In the genomic region with DNA sequence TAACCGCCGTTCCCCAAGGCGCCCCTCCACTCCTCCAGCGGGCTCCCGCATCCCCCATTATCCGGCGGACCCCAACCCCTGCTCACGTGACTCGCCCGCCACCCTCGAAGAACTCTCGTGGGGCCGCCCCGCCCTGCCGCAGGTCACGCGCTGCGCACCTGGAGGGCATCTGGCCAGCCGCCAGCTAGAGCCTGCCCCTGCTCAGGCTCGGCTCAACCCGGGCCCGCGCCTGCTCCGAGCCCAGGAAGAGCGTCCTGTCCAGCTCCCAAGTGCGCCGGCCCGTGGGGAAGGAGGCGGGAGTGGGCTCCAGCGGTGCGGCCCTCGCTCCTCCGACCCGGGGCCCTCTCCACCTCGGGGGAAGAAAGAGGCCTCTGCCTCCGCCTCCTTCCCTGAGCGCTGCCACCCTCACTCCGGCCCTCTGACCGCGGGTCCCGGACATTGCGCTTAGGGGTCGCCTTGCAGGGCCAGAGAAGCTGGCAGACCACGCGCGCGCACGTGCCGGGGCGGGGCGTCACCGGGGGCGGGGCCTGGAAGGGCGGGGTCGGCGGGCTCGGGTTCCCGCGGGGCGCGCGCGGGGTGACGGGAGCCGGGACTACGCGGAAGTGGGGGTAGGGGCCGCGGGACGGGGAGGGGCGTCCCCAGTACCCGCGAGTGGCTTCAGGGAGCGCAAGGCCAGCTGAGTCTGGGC, we compare ENCODE assay signal across 1 cellular context.
TF ChIP-seq lines count a peak whose summit lies in the region.

No MANE protein-coding gene starts in this region.

TF ChIP-seq in HEK293, 187 proteins besides CTCF, POLR2A, EP300 and RAD21 (continued from another document):
- TF ChIP-seq ZNF449 (tag by site-specific recombination; IDR thresholded peaks at IDR 0.05) (peak; percentile 84; the same call in 1 of the 2 replicates), GLIS2 (tag by site-specific recombination; IDR thresholded peaks at IDR 0.05) (peak; percentile 100), ZNF76 (tag by site-specific recombination; IDR thresholded peaks at IDR 0.05; ENCODE audit: borderline replicate concordance, low read depth) (peak; percentile 44; the same call in 1 of the 2 replicates), ZNF768 (tag by site-specific recombination; IDR thresholded peaks at IDR 0.05) (no peak; the same call in 1 of the 2 replicates), ZNF645 (tag by site-specific recombination; IDR thresholded peaks at IDR 0.05) (peak; percentile 55; the same call in 1 of the 2 replicates), ZNF501 (tag by site-specific recombination; IDR thresholded peaks at IDR 0.05) (peak; percentile 92), ZNF670 (tag by site-specific recombination; IDR thresholded peaks at IDR 0.05; ENCODE audit: low read depth) (no peak), ZNF600 (tag by site-specific recombination; IDR thresholded peaks at IDR 0.05) (peak; percentile 98), ZNF239 (tag by site-specific recombination; IDR thresholded peaks at IDR 0.05) (0 out of 2 replicates have a peak, but pooled peaks have one; percentile 52), ZNF391 (tag by site-specific recombination; IDR thresholded peaks at IDR 0.05; ENCODE audit: borderline replicate concordance, low read depth) (peak; percentile 89; the same call in 1 of the 2 replicates), OVOL3 (tag by site-specific recombination; IDR thresholded peaks at IDR 0.05) (no peak), ZNF654 (tag by site-specific recombination; IDR thresholded peaks at IDR 0.05; ENCODE audit: low read depth) (no peak), ZNF26 (tag by site-specific recombination; IDR thresholded peaks at IDR 0.05) (no peak), ZBTB8A (tag by site-specific recombination; IDR thresholded peaks at IDR 0.05) (peak; percentile 57), ZSCAN4 (tag by site-specific recombination; IDR thresholded peaks at IDR 0.05) (0 out of 2 replicates have a peak, but pooled peaks have one; percentile 29), ZNF292 (tag by site-specific recombination; IDR thresholded peaks at IDR 0.05; ENCODE audit: borderline replicate concordance, low read depth) (no peak), ZBTB10 (tag by site-specific recombination; IDR thresholded peaks at IDR 0.05) (peak; percentile 99), KLF1 (tag by site-specific recombination; IDR thresholded peaks at IDR 0.05) (peak; percentile 82), SCRT2 (tag by site-specific recombination; IDR thresholded peaks at IDR 0.05) (peak; percentile 46), ZNF248 (tag by site-specific recombination; IDR thresholded peaks at IDR 0.05) (no peak), ZNF423 (tag by site-specific recombination; IDR thresholded peaks at IDR 0.05) (peak; percentile 78), ZFHX2 (tag by site-specific recombination; conservative IDR thresholded peaks at IDR 0.05) (peak; percentile 69), ZNF155 (tag by site-specific recombination; IDR thresholded peaks at IDR 0.05) (no peak), ZNF416 (tag by site-specific recombination; IDR thresholded peaks at IDR 0.05) (no peak), ZXDB (tag by site-specific recombination; IDR thresholded peaks at IDR 0.05) (peak; percentile 99), ZNF2 (tag by site-specific recombination; IDR thresholded peaks at IDR 0.05) (peak; percentile 89; the same call in 1 of the 2 replicates)
- TF ChIP-seq, protein P1, sequence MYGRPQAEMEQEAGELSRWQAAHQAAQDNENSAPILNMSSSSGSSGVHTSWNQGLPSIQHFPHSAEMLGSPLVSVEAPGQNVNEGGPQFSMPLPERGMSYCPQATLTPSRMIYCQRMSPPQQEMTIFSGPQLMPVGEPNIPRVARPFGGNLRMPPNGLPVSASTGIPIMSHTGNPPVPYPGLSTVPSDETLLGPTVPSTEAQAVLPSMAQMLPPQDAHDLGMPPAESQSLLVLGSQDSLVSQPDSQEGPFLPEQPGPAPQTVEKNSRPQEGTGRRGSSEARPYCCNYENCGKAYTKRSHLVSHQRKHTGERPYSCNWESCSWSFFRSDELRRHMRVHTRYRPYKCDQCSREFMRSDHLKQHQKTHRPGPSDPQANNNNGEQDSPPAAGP (tag by site-specific recombination; IDR thresholded peaks at IDR 0.05): peak; percentile 94
- TF ChIP-seq, protein P2, sequence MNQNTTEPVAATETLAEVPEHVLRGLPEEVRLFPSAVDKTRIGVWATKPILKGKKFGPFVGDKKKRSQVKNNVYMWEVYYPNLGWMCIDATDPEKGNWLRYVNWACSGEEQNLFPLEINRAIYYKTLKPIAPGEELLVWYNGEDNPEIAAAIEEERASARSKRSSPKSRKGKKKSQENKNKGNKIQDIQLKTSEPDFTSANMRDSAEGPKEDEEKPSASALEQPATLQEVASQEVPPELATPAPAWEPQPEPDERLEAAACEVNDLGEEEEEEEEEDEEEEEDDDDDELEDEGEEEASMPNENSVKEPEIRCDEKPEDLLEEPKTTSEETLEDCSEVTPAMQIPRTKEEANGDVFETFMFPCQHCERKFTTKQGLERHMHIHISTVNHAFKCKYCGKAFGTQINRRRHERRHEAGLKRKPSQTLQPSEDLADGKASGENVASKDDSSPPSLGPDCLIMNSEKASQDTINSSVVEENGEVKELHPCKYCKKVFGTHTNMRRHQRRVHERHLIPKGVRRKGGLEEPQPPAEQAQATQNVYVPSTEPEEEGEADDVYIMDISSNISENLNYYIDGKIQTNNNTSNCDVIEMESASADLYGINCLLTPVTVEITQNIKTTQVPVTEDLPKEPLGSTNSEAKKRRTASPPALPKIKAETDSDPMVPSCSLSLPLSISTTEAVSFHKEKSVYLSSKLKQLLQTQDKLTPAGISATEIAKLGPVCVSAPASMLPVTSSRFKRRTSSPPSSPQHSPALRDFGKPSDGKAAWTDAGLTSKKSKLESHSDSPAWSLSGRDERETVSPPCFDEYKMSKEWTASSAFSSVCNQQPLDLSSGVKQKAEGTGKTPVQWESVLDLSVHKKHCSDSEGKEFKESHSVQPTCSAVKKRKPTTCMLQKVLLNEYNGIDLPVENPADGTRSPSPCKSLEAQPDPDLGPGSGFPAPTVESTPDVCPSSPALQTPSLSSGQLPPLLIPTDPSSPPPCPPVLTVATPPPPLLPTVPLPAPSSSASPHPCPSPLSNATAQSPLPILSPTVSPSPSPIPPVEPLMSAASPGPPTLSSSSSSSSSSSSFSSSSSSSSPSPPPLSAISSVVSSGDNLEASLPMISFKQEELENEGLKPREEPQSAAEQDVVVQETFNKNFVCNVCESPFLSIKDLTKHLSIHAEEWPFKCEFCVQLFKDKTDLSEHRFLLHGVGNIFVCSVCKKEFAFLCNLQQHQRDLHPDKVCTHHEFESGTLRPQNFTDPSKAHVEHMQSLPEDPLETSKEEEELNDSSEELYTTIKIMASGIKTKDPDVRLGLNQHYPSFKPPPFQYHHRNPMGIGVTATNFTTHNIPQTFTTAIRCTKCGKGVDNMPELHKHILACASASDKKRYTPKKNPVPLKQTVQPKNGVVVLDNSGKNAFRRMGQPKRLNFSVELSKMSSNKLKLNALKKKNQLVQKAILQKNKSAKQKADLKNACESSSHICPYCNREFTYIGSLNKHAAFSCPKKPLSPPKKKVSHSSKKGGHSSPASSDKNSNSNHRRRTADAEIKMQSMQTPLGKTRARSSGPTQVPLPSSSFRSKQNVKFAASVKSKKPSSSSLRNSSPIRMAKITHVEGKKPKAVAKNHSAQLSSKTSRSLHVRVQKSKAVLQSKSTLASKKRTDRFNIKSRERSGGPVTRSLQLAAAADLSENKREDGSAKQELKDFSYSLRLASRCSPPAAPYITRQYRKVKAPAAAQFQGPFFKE (tag by site-specific recombination; IDR thresholded peaks at IDR 0.05; ENCODE audit: borderline replicate concordance): no peak
- TF ChIP-seq, protein P3, sequence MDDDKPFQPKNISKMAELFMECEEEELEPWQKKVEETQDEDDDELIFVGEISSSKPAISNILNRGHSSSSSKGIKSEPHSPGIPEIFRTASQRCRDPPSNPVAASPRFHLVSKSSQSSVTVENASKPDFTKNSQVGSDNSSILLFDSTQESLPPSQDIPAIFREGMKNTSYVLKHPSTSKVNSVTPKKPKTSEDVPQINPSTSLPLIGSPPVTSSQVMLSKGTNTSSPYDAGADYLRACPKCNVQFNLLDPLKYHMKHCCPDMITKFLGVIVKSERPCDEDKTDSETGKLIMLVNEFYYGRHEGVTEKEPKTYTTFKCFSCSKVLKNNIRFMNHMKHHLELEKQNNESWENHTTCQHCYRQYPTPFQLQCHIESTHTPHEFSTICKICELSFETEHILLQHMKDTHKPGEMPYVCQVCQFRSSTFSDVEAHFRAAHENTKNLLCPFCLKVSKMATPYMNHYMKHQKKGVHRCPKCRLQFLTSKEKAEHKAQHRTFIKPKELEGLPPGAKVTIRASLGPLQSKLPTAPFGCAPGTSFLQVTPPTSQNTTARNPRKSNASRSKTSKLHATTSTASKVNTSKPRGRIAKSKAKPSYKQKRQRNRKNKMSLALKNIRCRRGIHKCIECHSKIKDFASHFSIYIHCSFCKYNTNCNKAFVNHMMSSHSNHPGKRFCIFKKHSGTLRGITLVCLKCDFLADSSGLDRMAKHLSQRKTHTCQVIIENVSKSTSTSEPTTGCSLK (tag by site-specific recombination; IDR thresholded peaks at IDR 0.05): no peak
- TF ChIP-seq, protein P4, sequence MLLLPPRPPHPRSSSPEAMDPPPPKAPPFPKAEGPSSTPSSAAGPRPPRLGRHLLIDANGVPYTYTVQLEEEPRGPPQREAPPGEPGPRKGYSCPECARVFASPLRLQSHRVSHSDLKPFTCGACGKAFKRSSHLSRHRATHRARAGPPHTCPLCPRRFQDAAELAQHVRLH (tag by site-specific recombination; IDR thresholded peaks at IDR 0.05): no peak
